In genomic region chr15:90762109-90762508, GRCh38 we compare ENCODE assay signal across 13 cellular contexts. TPM values are rescaled to one million over a fixed set of nuclear protein-coding genes. Genes with fewer than 3 reads are reported as not detected.
DNase-seq lines count a peak whose midpoint lies in the region; ATAC-seq and TF ChIP-seq lines count a peak whose summit lies in the region.
"Had no signal": no experiment of that assay in that cellular context is flagged by ENCODE, and none has a peak within 500 bp of the region (broad histone marks: within the 10 kb centered on the region; RNA-seq: fewer than 3 reads in every experiment).

No MANE protein-coding gene starts in this region.

- no peak for DNase-seq in activated naive CD8-positive, alpha-beta T cell treated with anti-CD3 and anti-CD28 coated beads, Interleukin-2, amount 10 ng/mL, durations not matched to agents 7 days and 5 days
- DNase-seq in activated naive CD8-positive, alpha-beta T cell treated with anti-CD3 and anti-CD28 coated beads for 36 hours: no peak
- peak in 5 of 10 donors; percentile 19 to 49 (median 33) for DNase-seq in dorsolateral prefrontal cortex
- DNase-seq in mesenchymal stem cell: peak; percentile 76
- DNase-seq in upper lobe of right lung: peak; percentile 86
- no peak for DNase-seq in stimulated activated naive CD4-positive, alpha-beta T cell (lab: John Stamatoyannopoulos, UW)
- DNase-seq: activated naive CD4-positive, alpha-beta T cell; BE2C; naive B cell; NCI-H774 had no signal

- no peak overlapping the region for H2AK5ac ChIP-seq in mesenchymal stem cell (ENCODE audit: low read length, severe bottlenecking)

- H2AFZ ChIP-seq in mesenchymal stem cell (ENCODE audit: low read depth, low read length): no peak overlapping the region

- POLR2A ChIA-PET in activated naive CD8-positive, alpha-beta T cell treated with anti-CD3 and anti-CD28 coated beads, Interleukin-2, amount 10 ng/mL, durations not matched to agents 7 days and 5 days (lab: Charles Lee): no interaction called here

- intact Hi-C loops in dorsolateral prefrontal cortex (cut with DNase I) (no loop called here), upper lobe of right lung (cut with DNase I) (no loop called here)

- no peak overlapping the region for H2BK5ac ChIP-seq in mesenchymal stem cell (ENCODE audit: low read depth, low read length, poor library complexity, severe bottlenecking)

- H3K27ac ChIP-seq in dorsolateral prefrontal cortex: peak overlapping the region in 40 of 59 donors; percentile 0 to 86 (median 70)
- H3K27ac ChIP-seq in mesenchymal stem cell (ENCODE audit: low read length, poor library complexity, severe bottlenecking): no peak overlapping the region
- H3K27ac ChIP-seq in upper lobe of right lung: no peak overlapping the region

- no peaks in the 10 kb centered on the region for H3K27me3 Mint-ChIP-seq in activated naive CD8-positive, alpha-beta T cell treated with anti-CD3 and anti-CD28 coated beads, Interleukin-2, amount 10 ng/mL, durations not matched to agents 7 days and 5 days
- no peaks in the 10 kb centered on the region for H3K27me3 Mint-ChIP-seq in activated naive CD8-positive, alpha-beta T cell treated with anti-CD3 and anti-CD28 coated beads for 36 hours
- H3K27me3 Mint-ChIP-seq: naive B cell had no signal

- H2BK15ac ChIP-seq in mesenchymal stem cell (ENCODE audit: low read depth, poor library complexity, severe bottlenecking): no peak overlapping the region

- H3K18ac ChIP-seq in mesenchymal stem cell (ENCODE audit: low read depth in 1 of 2, low read length in 2 of 2): no peak overlapping the region

- ATAC-seq in activated naive CD8-positive, alpha-beta T cell treated with anti-CD3 and anti-CD28 coated beads, Interleukin-2, amount 10 ng/mL, durations not matched to agents 7 days and 5 days (ENCODE audit: low read depth): no peak
- peak; percentile 98 for ATAC-seq in upper lobe of right lung
- ATAC-seq in GM19351 (IDR thresholded peaks at IDR 0.05; ENCODE audit: unreplicated experiment): no peak
- no peak for ATAC-seq in HG02885 (IDR thresholded peaks at IDR 0.05; ENCODE audit: poor library complexity, unreplicated experiment)
- ATAC-seq: GM12878 had no signal

- no peak overlapping the region for H3K4me3 Mint-ChIP-seq in activated naive CD8-positive, alpha-beta T cell treated with anti-CD3 and anti-CD28 coated beads, Interleukin-2, amount 10 ng/mL, durations not matched to agents 7 days and 5 days
- H3K4me3 Mint-ChIP-seq in activated naive CD8-positive, alpha-beta T cell treated with anti-CD3 and anti-CD28 coated beads for 36 hours: no peak overlapping the region
- H3K4me3 Mint-ChIP-seq: naive B cell had no signal

- H3K27ac Mint-ChIP-seq in activated naive CD8-positive, alpha-beta T cell treated with anti-CD3 and anti-CD28 coated beads, Interleukin-2, amount 10 ng/mL, durations not matched to agents 7 days and 5 days: peak overlapping the region; percentile 17
- no peak overlapping the region for H3K27ac Mint-ChIP-seq in activated naive CD8-positive, alpha-beta T cell treated with anti-CD3 and anti-CD28 coated beads for 36 hours

- H3K4ac ChIP-seq in mesenchymal stem cell (ENCODE audit: low read depth in 1 of 2, low read length in 2 of 2): no peak overlapping the region

- no peak overlapping the region for H3K4me2 ChIP-seq in mesenchymal stem cell (ENCODE audit: low read length, poor library complexity, severe bottlenecking)

- H2BK120ac ChIP-seq in mesenchymal stem cell (ENCODE audit: low read depth, low read length): no peak overlapping the region

- H4K8ac ChIP-seq in mesenchymal stem cell (ENCODE audit: low read length): no peak overlapping the region

- 85% methylated on average over 6 of the region's 6 CpGs for WGBS in mesenchymal stem cell

- H3K79me1 ChIP-seq in mesenchymal stem cell (replicated peaks; ENCODE audit: low read length, poor library complexity, severe bottlenecking): no peaks in the 10 kb centered on the region

- peak overlapping the region in 4 of 59 donors; percentile 2 to 36 (median 5) for H3K4me3 ChIP-seq in dorsolateral prefrontal cortex
- H3K4me3 ChIP-seq in mesenchymal stem cell (ENCODE audit: insufficient read depth in 1 of 2, low read depth in 1 of 2, low read length in 2 of 2): no peak overlapping the region
- H3K4me3 ChIP-seq in upper lobe of right lung: no peak overlapping the region
- H3K4me3 ChIP-seq: GM12878 had no signal

- TF ChIP-seq CTCF in dorsolateral prefrontal cortex (IDR thresholded peaks at IDR 0.05 in 54 of 56, conservative IDR thresholded peaks at IDR 0.05 in 2 of 56; ENCODE audit: low read depth in 1 of 56, partially characterized antibody in 56 of 56) (no peak), upper lobe of right lung (IDR thresholded peaks at IDR 0.05) (no peak)

- peaks cover 10% of the 10 kb centered on the region for H3K4me1 Mint-ChIP-seq in activated naive CD8-positive, alpha-beta T cell treated with anti-CD3 and anti-CD28 coated beads, Interleukin-2, amount 10 ng/mL, durations not matched to agents 7 days and 5 days
- H3K4me1 Mint-ChIP-seq in activated naive CD8-positive, alpha-beta T cell treated with anti-CD3 and anti-CD28 coated beads for 36 hours: no peaks in the 10 kb centered on the region

- H3K36me3 ChIP-seq in mesenchymal stem cell (ENCODE audit: control insufficient read depth in 1 of 2, insufficient read depth in 2 of 2, low read depth in 1 of 2, low read length in 2 of 2): no peaks in the 10 kb centered on the region
- H3K36me3 ChIP-seq in upper lobe of right lung: no peaks in the 10 kb centered on the region

- no peaks in the 10 kb centered on the region for H3K9me3 Mint-ChIP-seq in activated naive CD8-positive, alpha-beta T cell treated with anti-CD3 and anti-CD28 coated beads, Interleukin-2, amount 10 ng/mL, durations not matched to agents 7 days and 5 days
- no peaks in the 10 kb centered on the region for H3K9me3 Mint-ChIP-seq in activated naive CD8-positive, alpha-beta T cell treated with anti-CD3 and anti-CD28 coated beads for 36 hours
- H3K9me3 Mint-ChIP-seq: naive B cell had no signal

- no peak overlapping the region for H3K9ac ChIP-seq in mesenchymal stem cell (ENCODE audit: low read length)

- H2BK12ac ChIP-seq in mesenchymal stem cell (ENCODE audit: low read length in 2 of 2): no peak overlapping the region

- no peaks in the 10 kb centered on the region for H3K4me1 ChIP-seq in mesenchymal stem cell (ENCODE audit: control insufficient read depth, insufficient read depth, low read depth, low read length)
- H3K4me1 ChIP-seq in upper lobe of right lung: peaks cover 10% of the 10 kb centered on the region
- H3K4me1 ChIP-seq: BE2C had no signal

- no peak overlapping the region for H3K23ac ChIP-seq in mesenchymal stem cell (ENCODE audit: low read length in 2 of 2)

- peaks cover 36% of the 10 kb centered on the region for H3K36me3 Mint-ChIP-seq in activated naive CD8-positive, alpha-beta T cell treated with anti-CD3 and anti-CD28 coated beads, Interleukin-2, amount 10 ng/mL, durations not matched to agents 7 days and 5 days
- H3K36me3 Mint-ChIP-seq in activated naive CD8-positive, alpha-beta T cell treated with anti-CD3 and anti-CD28 coated beads for 36 hours: peaks cover 26% of the 10 kb centered on the region

- H3K14ac ChIP-seq in mesenchymal stem cell (ENCODE audit: low read length in 2 of 2): no peak overlapping the region

- H3K27me3 ChIP-seq in dorsolateral prefrontal cortex (no peaks in the 10 kb centered on the region), mesenchymal stem cell (ENCODE audit: control insufficient read depth in 1 of 2, insufficient read depth in 1 of 2, low read length in 2 of 2) (no peaks in the 10 kb centered on the region), upper lobe of right lung (no peaks in the 10 kb centered on the region)
- H3K27me3 ChIP-seq: BE2C had no signal

- no peak overlapping the region for H4K91ac ChIP-seq in mesenchymal stem cell (ENCODE audit: low read length)

- H3K9me3 ChIP-seq in mesenchymal stem cell (ENCODE audit: control insufficient read depth, low read length): no peaks in the 10 kb centered on the region
- no peaks in the 10 kb centered on the region for H3K9me3 ChIP-seq in upper lobe of right lung
- H3K9me3 ChIP-seq: BE2C had no signal

RNA-seq across cellular contexts. Expression of gene BLM, which starts 45.0 kb away (rescaled TPM):
- 10 to 100 TPM; 36.6 to 41.0 TPM for total RNA-seq in activated naive CD8-positive, alpha-beta T cell treated with anti-CD3 and anti-CD28 coated beads, Interleukin-2, amount 10 ng/mL, durations not matched to agents 7 days and 5 days
- 10 to 100 TPM; 47.8 to 49.8 TPM for total RNA-seq in activated naive CD8-positive, alpha-beta T cell treated with anti-CD3 and anti-CD28 coated beads for 36 hours
- total RNA-seq in dorsolateral prefrontal cortex (10 to 100 TPM in 3 of 120 experiments, 1 to 10 TPM in 117; 1.9 to 12.9 (median 5.7) TPM), upper lobe of right lung (1.5 TPM)
- polyA plus RNA-seq in mesenchymal stem cell (2013, experiment 1 of 2): 2.2 TPM
- 1.6 TPM for polyA plus RNA-seq in mesenchymal stem cell (2013, experiment 2 of 2)

Comparison
In these comparisons a context has a peak if more than half of its experiments do, and no peak if none do; other contexts are left out.
1. DNase-seq: peak in mesenchymal stem cell (single experiment) and upper lobe of right lung (single experiment); none in activated naive CD8-positive, alpha-beta T cell treated with anti-CD3 and anti-CD28 coated beads, Interleukin-2, amount 10 ng/mL, durations not matched to agents 7 days and 5 days (single experiment), activated naive CD8-positive, alpha-beta T cell treated with anti-CD3 and anti-CD28 coated beads for 36 hours (single experiment) and stimulated activated naive CD4-positive, alpha-beta T cell (0 of 6).
2. H3K27ac ChIP-seq: peak in dorsolateral prefrontal cortex (40 of 59); none in mesenchymal stem cell (single experiment) and upper lobe of right lung (single experiment).